In genomic region chr12:64390275-64390851, GRCh38 we compare ENCODE assay signal across 9 cellular contexts. TPM values are rescaled to one million over a fixed set of nuclear protein-coding genes. Genes with fewer than 3 reads are reported as not detected.
A peak's percentile ranks its signal among the peaks of the same experiment; 100 is the strongest.
DNase-seq lines count a peak whose midpoint lies in the region; ATAC-seq and TF ChIP-seq lines count a peak whose summit lies in the region.
"Had no signal": no experiment of that assay in that cellular context is flagged by ENCODE, and none has a peak within 500 bp of the region (broad histone marks: within the 10 kb centered on the region; RNA-seq: fewer than 3 reads in every experiment).

C12orf56 (minus strand) TSS chr12:64390758; CDS start chr12:64390565, 193 bp downstream.

- WGBS in mesodermal cell (ENCODE audit: insufficient coverage in 2 of 2), 2 experiments: 51 to 70% methylated on average over 53 to 66 of the region's 66 CpGs

- ATAC-seq in GM21360 (IDR thresholded peaks at IDR 0.05; ENCODE audit: unreplicated experiment): no peak

- POLR2A ChIA-PET in CD4-positive, alpha-beta memory T cell (lab: Charles Lee; ENCODE audit: partially characterized antibody): interaction anchor here (0.6 to 1.5 kb wide), 3 partner anchors 9 to 52 kb away, joined by 4 read pairs; partner anchors contain the start of gene XPOT

- no peak within 1 kb of the TSS for H3K27ac ChIP-seq in CD4-positive, alpha-beta memory T cell (ENCODE audit: low read depth, low read length)
- H3K27ac ChIP-seq in colonic mucosa (no peak within 1 kb of the TSS), mesodermal cell (ENCODE audit: low read depth, low read length, severe bottlenecking) (no peak within 1 kb of the TSS)
- H3K27ac ChIP-seq: adrenal gland had no signal

- no peak for TF ChIP-seq CTCF in colonic mucosa (IDR thresholded peaks at IDR 0.05)

- intact Hi-C loops in CD4-positive, alpha-beta memory T cell (cut with micrococcal nuclease): loop anchor here (10.0 kb wide), 1 partner anchor 1286 kb away; no protein-coding TSS in a partner anchor
- intact Hi-C loops in colonic mucosa (cut with DNase I): no loop called here

- H3K27me3 ChIP-seq in CD4-positive, alpha-beta memory T cell (ENCODE audit: insufficient read depth, low read length): no peaks in the 10 kb centered on the region
- H3K27me3 ChIP-seq in colonic mucosa: peaks cover 12% of the 10 kb centered on the region

- peaks cover 23% of the 10 kb centered on the region for H3K4me1 ChIP-seq in CD4-positive, alpha-beta memory T cell (ENCODE audit: insufficient read depth, low read length)
- H3K4me1 ChIP-seq in colonic mucosa (no peaks in the 10 kb centered on the region), mesodermal cell (ENCODE audit: control insufficient read depth, insufficient read depth, low read length, poor library complexity, severe bottlenecking) (peaks cover 3% of the 10 kb centered on the region)

- peak within 1 kb of the TSS in 1 of 2 donors; percentile 57 for H3K4me3 ChIP-seq in CD4-positive, alpha-beta memory T cell (ENCODE audit: low read length in 2 of 2)
- H3K4me3 ChIP-seq in colonic mucosa (peak within 1 kb of the TSS; percentile 23), mesodermal cell (ENCODE audit: extremely low read depth, insufficient read depth, low read length, poor library complexity, severe bottlenecking) (peak within 1 kb of the TSS; percentile 14)

- peak within 1 kb of the TSS in 1 of 2 donors; percentile 35 for H3K9ac ChIP-seq in colonic mucosa (ENCODE audit: low read depth in 2 of 2, low read length in 2 of 2)

- H3K4me1 Mint-ChIP-seq in CD4-positive, alpha-beta memory T cell: peaks cover 10 to 24% (median 20%) of the 10 kb centered on the region in 4 donors

- H3K4me3 Mint-ChIP-seq in CD4-positive, alpha-beta memory T cell: peak within 1 kb of the TSS; percentile 84 to 90 (median 86)

- H3K27me3 Mint-ChIP-seq in CD4-positive, alpha-beta memory T cell: no peaks in the 10 kb centered on the region

- CTCF ChIA-PET in CD4-positive, alpha-beta memory T cell (lab: Charles Lee; ENCODE audit: partially characterized antibody): interaction anchor here (0.7 to 2.4 kb wide), 9 partner anchors 10 to 545 kb away, joined by 3 to 6 read pairs (median 4); no protein-coding TSS in a partner anchor

- no peaks in the 10 kb centered on the region for H3K36me3 Mint-ChIP-seq in CD4-positive, alpha-beta memory T cell

- no peaks in the 10 kb centered on the region for H3K9me3 ChIP-seq in CD4-positive, alpha-beta memory T cell (ENCODE audit: control insufficient read depth in 1 of 2, low read length in 2 of 2)
- H3K9me3 ChIP-seq in colonic mucosa (no peaks in the 10 kb centered on the region), mesodermal cell (ENCODE audit: control insufficient read depth, low read length) (no peaks in the 10 kb centered on the region)
- H3K9me3 ChIP-seq: adrenal gland had no signal

- no peaks in the 10 kb centered on the region for H3K9me3 Mint-ChIP-seq in CD4-positive, alpha-beta memory T cell

- peak within 1 kb of the TSS in 6 of 7 donors; percentile 56 to 82 (median 74) for H3K27ac Mint-ChIP-seq in CD4-positive, alpha-beta memory T cell

- no peaks in the 10 kb centered on the region for H3K36me3 ChIP-seq in CD4-positive, alpha-beta memory T cell (ENCODE audit: insufficient read depth, low read length)
- H3K36me3 ChIP-seq in colonic mucosa: no peaks in the 10 kb centered on the region
- H3K36me3 ChIP-seq in mesodermal cell (ENCODE audit: control insufficient read depth, insufficient read depth, low read length): no peaks in the 10 kb centered on the region
- H3K36me3 ChIP-seq: adrenal gland had no signal

- no peak for DNase-seq in CD4-positive, alpha-beta memory T cell
- DNase-seq in NCI-H2171 (lab: John Stamatoyannopoulos, UW): peak; percentile 13
- peak; percentile 47 for DNase-seq in colonic mucosa
- no peak for DNase-seq in stimulated activated naive CD4-positive, alpha-beta T cell treated with Interleukin-2 at 50 U/mL for 16 hours (lab: John Stamatoyannopoulos, UW)
- no peak for DNase-seq in NCI-H345 treated with DMSO at 0.1 percent for 48 hours (lab: John Stamatoyannopoulos, UW; ENCODE audit: unreplicated experiment)
- no peak for DNase-seq in globus pallidus (ENCODE audit: low spot score)

RNA-seq across cellular contexts. Expression of gene C12orf56, which starts in this region (rescaled TPM):
- not detected for total RNA-seq in CD4-positive, alpha-beta memory T cell
- polyA plus RNA-seq in CD4-positive, alpha-beta memory T cell: not detected
- under 1 TPM; 0.74 to 0.77 TPM for total RNA-seq in colonic mucosa
- polyA plus RNA-seq in mesodermal cell (2013, experiment 1 of 2): not detected
- 0.76 TPM for polyA plus RNA-seq in mesodermal cell (2013, experiment 2 of 2)
- total RNA-seq: adrenal gland had no signal

Comparison
In these comparisons a context has a peak if more than half of its experiments do, and no peak if none do; other contexts are left out.
1. Peak in DNase-seq and H3K4me3 ChIP-seq in colonic mucosa; RNA of the gene not detected or under 1 TPM.